11 cellular contexts compared by ENCODE assay signal in the genomic region with DNA sequence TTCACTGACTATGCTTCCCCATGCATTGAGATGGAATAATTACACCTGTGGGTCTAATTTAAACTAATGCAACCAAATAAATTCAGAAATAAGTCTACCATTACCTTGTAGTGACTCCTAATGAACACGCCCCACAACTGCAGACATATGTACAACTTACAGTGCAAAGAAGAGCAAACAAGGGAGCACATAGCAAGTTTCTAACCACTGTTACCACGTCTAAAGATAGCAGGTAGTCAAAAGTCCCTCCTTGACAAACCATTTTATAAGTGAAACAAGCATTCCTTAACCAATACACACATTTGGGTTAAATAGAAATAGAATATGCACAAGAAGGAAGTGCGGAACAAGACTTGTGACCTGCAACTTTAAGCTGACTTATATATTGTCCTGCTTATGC. TPM values are rescaled to one million over a fixed set of nuclear protein-coding genes. Genes with fewer than 3 reads are reported as not detected.
DNase-seq lines count a peak whose midpoint lies in the region; ATAC-seq, FAIRE-seq and TF ChIP-seq lines count a peak whose summit lies in the region.
"Had no signal": no experiment of that assay in that cellular context is flagged by ENCODE, and none has a peak within 500 bp of the region (broad histone marks: within the 10 kb centered on the region; RNA-seq: fewer than 3 reads in every experiment).

No MANE protein-coding gene starts in this region.

- DNase-seq in GM18507 (ENCODE audit: extremely low spot score, insufficient read length, low read depth) (no peak), NCI-H2196 treated with DMSO at 0.1 percent for 48 hours (lab: John Stamatoyannopoulos, UW; ENCODE audit: unreplicated experiment) (no peak), NCI-H2029 (lab: John Stamatoyannopoulos, UW) (no peak), GM23338 (ENCODE audit: low spot score) (no peak), hippocampal formation (lab: John Stamatoyannopoulos, UW) (no peak)
- DNase-seq: activated CD4-positive, alpha-beta T cell treated with anti-CD3 and anti-CD28 coated beads for 36 hours; NCI-H2107 had no signal

- no peaks in the 10 kb centered on the region for H3K9me2 ChIP-seq in GM23338 (ENCODE audit: insufficient read depth)

- H3F3A ChIP-seq in GM23338 (replicated peaks; ENCODE audit: low read depth), result no peaks in the 10 kb centered on the region

- H3K79me2 ChIP-seq in GM23338 (replicated peaks; ENCODE audit: insufficient read depth), result peaks cover 78% of the 10 kb centered on the region

- no peaks in the 10 kb centered on the region for H3K27me3 ChIP-seq in GM23338 (ENCODE audit: insufficient read depth)

- no peaks in the 10 kb centered on the region for H3K27me3 Mint-ChIP-seq in GM23338 (ENCODE audit: insufficient read depth, low read depth, poor library complexity)
- H3K27me3 Mint-ChIP-seq: activated CD4-positive, alpha-beta T cell treated with anti-CD3 and anti-CD28 coated beads for 36 hours had no signal

- no peaks in the 10 kb centered on the region; the same call in 2 of the 3 replicates for H3K9me3 Mint-ChIP-seq in GM23338

- H3K4me2 ChIP-seq in GM23338, result no peak overlapping the region

- H3K36me3 Mint-ChIP-seq in GM23338 (ENCODE audit: low read depth), result no peaks in the 10 kb centered on the region

- no peak overlapping the region for H3K27ac Mint-ChIP-seq in GM23338

- no peak overlapping the region for H3K27ac ChIP-seq in GM23338 (ENCODE audit: low read depth)
- H3K27ac ChIP-seq: epithelial cell of prostate had no signal

- FAIRE-seq in GM18507 (lab: Jason Lieb, UNC) (peak; percentile 86), islet of Langerhans (lab: Jason Lieb, UNC) (peak; percentile 55)

- H3K36me3 ChIP-seq in GM23338 (ENCODE audit: insufficient read depth), result no peaks in the 10 kb centered on the region

- H3K4me3 ChIP-seq in GM23338, result no peak overlapping the region

- H3K4me1 Mint-ChIP-seq in GM23338, result peaks cover 41% of the 10 kb centered on the region

- peaks cover 14% of the 10 kb centered on the region for H3K4me1 ChIP-seq in GM23338 (ENCODE audit: insufficient read depth)

- H4K20me1 ChIP-seq in GM23338 (replicated peaks; ENCODE audit: insufficient read depth), result peaks cover 7% of the 10 kb centered on the region; the same call in 1 of the 2 replicates

- H3K4me3 Mint-ChIP-seq in GM23338, result no peak overlapping the region

- peak; percentile 72 for ATAC-seq in GM21528 (IDR thresholded peaks at IDR 0.05; ENCODE audit: low FRiP score, unreplicated experiment)
- ATAC-seq in HG03460 (IDR thresholded peaks at IDR 0.05; ENCODE audit: unreplicated experiment), result peak; percentile 88
- no peak for ATAC-seq in GM23338

- TF ChIP-seq CTCF in GM23338 (conservative IDR thresholded peaks at IDR 0.05; ENCODE audit: low read depth in 2 of 2), result no peak

- H2AFZ ChIP-seq in GM23338, result no peak overlapping the region

TF ChIP-seq in GM23338, 12 proteins besides CTCF, POLR2A, EP300 and RAD21:
- TF ChIP-seq POLR2AphosphoS5 (IDR thresholded peaks at IDR 0.05; ENCODE audit: low read depth), result no peak
- TF ChIP-seq, protein P1, sequence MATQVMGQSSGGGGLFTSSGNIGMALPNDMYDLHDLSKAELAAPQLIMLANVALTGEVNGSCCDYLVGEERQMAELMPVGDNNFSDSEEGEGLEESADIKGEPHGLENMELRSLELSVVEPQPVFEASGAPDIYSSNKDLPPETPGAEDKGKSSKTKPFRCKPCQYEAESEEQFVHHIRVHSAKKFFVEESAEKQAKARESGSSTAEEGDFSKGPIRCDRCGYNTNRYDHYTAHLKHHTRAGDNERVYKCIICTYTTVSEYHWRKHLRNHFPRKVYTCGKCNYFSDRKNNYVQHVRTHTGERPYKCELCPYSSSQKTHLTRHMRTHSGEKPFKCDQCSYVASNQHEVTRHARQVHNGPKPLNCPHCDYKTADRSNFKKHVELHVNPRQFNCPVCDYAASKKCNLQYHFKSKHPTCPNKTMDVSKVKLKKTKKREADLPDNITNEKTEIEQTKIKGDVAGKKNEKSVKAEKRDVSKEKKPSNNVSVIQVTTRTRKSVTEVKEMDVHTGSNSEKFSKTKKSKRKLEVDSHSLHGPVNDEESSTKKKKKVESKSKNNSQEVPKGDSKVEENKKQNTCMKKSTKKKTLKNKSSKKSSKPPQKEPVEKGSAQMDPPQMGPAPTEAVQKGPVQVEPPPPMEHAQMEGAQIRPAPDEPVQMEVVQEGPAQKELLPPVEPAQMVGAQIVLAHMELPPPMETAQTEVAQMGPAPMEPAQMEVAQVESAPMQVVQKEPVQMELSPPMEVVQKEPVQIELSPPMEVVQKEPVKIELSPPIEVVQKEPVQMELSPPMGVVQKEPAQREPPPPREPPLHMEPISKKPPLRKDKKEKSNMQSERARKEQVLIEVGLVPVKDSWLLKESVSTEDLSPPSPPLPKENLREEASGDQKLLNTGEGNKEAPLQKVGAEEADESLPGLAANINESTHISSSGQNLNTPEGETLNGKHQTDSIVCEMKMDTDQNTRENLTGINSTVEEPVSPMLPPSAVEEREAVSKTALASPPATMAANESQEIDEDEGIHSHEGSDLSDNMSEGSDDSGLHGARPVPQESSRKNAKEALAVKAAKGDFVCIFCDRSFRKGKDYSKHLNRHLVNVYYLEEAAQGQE (IDR thresholded peaks at IDR 0.05; ENCODE audit: unreplicated experiment), result no peak
- no peak for TF ChIP-seq NANOG (IDR thresholded peaks at IDR 0.05; ENCODE audit: borderline replicate concordance)
- no peak for TF ChIP-seq ZNF114 (CRISPR knock-in tag; IDR thresholded peaks at IDR 0.05)
- TF ChIP-seq EZH2 (IDR thresholded peaks at IDR 0.05; ENCODE audit: low read depth, unreplicated experiment), result no peak
- no peak for TF ChIP-seq STAT1 (IDR thresholded peaks at IDR 0.05; ENCODE audit: unreplicated experiment)
- TF ChIP-seq, protein P2, sequence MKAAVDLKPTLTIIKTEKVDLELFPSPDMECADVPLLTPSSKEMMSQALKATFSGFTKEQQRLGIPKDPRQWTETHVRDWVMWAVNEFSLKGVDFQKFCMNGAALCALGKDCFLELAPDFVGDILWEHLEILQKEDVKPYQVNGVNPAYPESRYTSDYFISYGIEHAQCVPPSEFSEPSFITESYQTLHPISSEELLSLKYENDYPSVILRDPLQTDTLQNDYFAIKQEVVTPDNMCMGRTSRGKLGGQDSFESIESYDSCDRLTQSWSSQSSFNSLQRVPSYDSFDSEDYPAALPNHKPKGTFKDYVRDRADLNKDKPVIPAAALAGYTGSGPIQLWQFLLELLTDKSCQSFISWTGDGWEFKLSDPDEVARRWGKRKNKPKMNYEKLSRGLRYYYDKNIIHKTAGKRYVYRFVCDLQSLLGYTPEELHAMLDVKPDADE (IDR thresholded peaks at IDR 0.05), result no peak
- TF ChIP-seq EZH2phosphoT487 (IDR thresholded peaks at IDR 0.05; ENCODE audit: unreplicated experiment), result no peak

RNA-seq across cellular contexts. Expression of a gene that starts 20.6 kb away (rescaled TPM):
- total RNA-seq in GM23338 (2014; rRNA removed; shearing (Covaris generic)), result 14.2 and 23.6 TPM in 2 replicates
- 18.7 and 21.7 TPM in 2 replicates for polyA plus RNA-seq in GM23338 (2016; fragmentation: Nextera tagmentation; extraction: Ambion mirVana)
